In genomic region chr17:39551879-39552278, GRCh38 we compare ENCODE assay signal across 21 cellular contexts. TPM values are rescaled to one million over a fixed set of nuclear protein-coding genes. Genes with fewer than 3 reads are reported as not detected.
A peak's percentile ranks its signal among the peaks of the same experiment; 100 is the strongest.
DNase-seq lines count a peak whose midpoint lies in the region; ATAC-seq, FAIRE-seq and TF ChIP-seq lines count a peak whose summit lies in the region.
"Had no signal": no experiment of that assay in that cellular context is flagged by ENCODE, and none has a peak within 500 bp of the region (broad histone marks: within the 10 kb centered on the region; RNA-seq: fewer than 3 reads in every experiment).

No MANE protein-coding gene starts in this region.

- H3K9me3 ChIP-seq in astrocyte (ENCODE audit: insufficient read depth, low read depth, low read length) (no peaks in the 10 kb centered on the region), tibial artery (no peaks in the 10 kb centered on the region), psoas muscle (no peaks in the 10 kb centered on the region)

- peaks cover 20% of the 10 kb centered on the region for H3K4me1 Mint-ChIP-seq in astrocyte (ENCODE audit: low read depth, unreplicated experiment)

- H3K27ac Mint-ChIP-seq in activated naive CD4-positive, alpha-beta T cell treated with anti-CD3 and anti-CD28 coated beads, Interleukin-2, amount 50 U/mL, for 72 hours: peak overlapping the region; percentile 17 to 61
- no peak overlapping the region for H3K27ac Mint-ChIP-seq in astrocyte (ENCODE audit: unreplicated experiment)
- H3K27ac Mint-ChIP-seq: activated naive CD8-positive, alpha-beta T cell; CD4-positive, alpha-beta T cell had no signal

- peaks cover 15% of the 10 kb centered on the region for H4K20me1 ChIP-seq in astrocyte (ENCODE audit: insufficient read depth, low read length)

- no peaks in the 10 kb centered on the region for H3K27me3 ChIP-seq in astrocyte (ENCODE audit: insufficient read depth, low read length)
- no peaks in the 10 kb centered on the region for H3K27me3 ChIP-seq in tibial artery
- no peaks in the 10 kb centered on the region for H3K27me3 ChIP-seq in psoas muscle (ENCODE audit: insufficient read depth in 3 of 3, low read length in 2 of 3)

- ATAC-seq in activated naive CD4-positive, alpha-beta T cell treated with anti-CD3 and anti-CD28 coated beads, Interleukin-2, amount 50 U/mL, for 72 hours: no peak
- ATAC-seq in GM18498 (IDR thresholded peaks at IDR 0.05; ENCODE audit: unreplicated experiment) (no peak), psoas muscle (no peak)
- ATAC-seq: esophagus mucosa, K562 had no signal

- intact Hi-C loops in tibial artery (cut with DNase I; ENCODE audit: low total_unique reads) (no loop called here), psoas muscle (cut with DNase I) (no loop called here)

- peak overlapping the region; percentile 51 for H3K4me2 ChIP-seq in astrocyte (ENCODE audit: low read length)

- no peak overlapping the region for H3K27ac ChIP-seq in astrocyte (ENCODE audit: low read depth, low read length)
- no peak overlapping the region for H3K27ac ChIP-seq in tibial artery
- H3K27ac ChIP-seq in psoas muscle: no peak overlapping the region
- H3K27ac ChIP-seq: RWPE1 had no signal

- H3K36me3 ChIP-seq in astrocyte (ENCODE audit: insufficient read depth, low read length) (peaks cover 4% of the 10 kb centered on the region), tibial artery (peaks cover 34 to 95% (median 63%) of the 10 kb centered on the region in 3 donors), psoas muscle (ENCODE audit: insufficient read depth in 1 of 2, low read depth in 1 of 2) (peaks cover 3 to 92% of the 10 kb centered on the region in 2 donors)

- H2AFZ ChIP-seq in astrocyte (ENCODE audit: low read depth, low read length): no peak overlapping the region

- H3K4me1 ChIP-seq in astrocyte (ENCODE audit: insufficient read depth, low read length): peaks cover 21% of the 10 kb centered on the region
- peaks cover 0 to 12% (median 0%) of the 10 kb centered on the region in 4 donors for H3K4me1 ChIP-seq in tibial artery
- peaks cover 8% of the 10 kb centered on the region for H3K4me1 ChIP-seq in psoas muscle

- no peaks in the 10 kb centered on the region for H3K36me3 Mint-ChIP-seq in activated naive CD4-positive, alpha-beta T cell treated with anti-CD3 and anti-CD28 coated beads, Interleukin-2, amount 50 U/mL, for 72 hours
- peaks cover 11% of the 10 kb centered on the region for H3K36me3 Mint-ChIP-seq in astrocyte (ENCODE audit: low read depth, unreplicated experiment)

- DNase-seq in activated naive CD4-positive, alpha-beta T cell treated with anti-CD3 and anti-CD28 coated beads, Interleukin-2, amount 50 U/mL, for 72 hours (ENCODE audit: low spot score in 2 of 2): no peak
- DNase-seq in activated naive CD4-positive, alpha-beta T cell treated with Interleukin-2 at 50 U/mL for 16 hours: no peak
- DNase-seq in astrocyte (ENCODE audit: low read depth) (peak; percentile 34), fibroblast of peridontal ligament (ENCODE audit: extremely low read depth) (peak; percentile 33), HuH-7.5 (ENCODE audit: low spot score) (no peak), tibial artery (no peak), psoas muscle (no peak)
- DNase-seq: activated CD4-positive, alpha-beta T cell treated with anti-CD3 and anti-CD28 coated beads, Interleukin-2, amount 50 U/mL, for 4 hours; CD4-positive, alpha-beta T cell; DMS53; glutamatergic neuron; MV-4-11; NCI-H187; NCI-H510A treated with DMSO at 0.1 percent for 48 hours had no signal

- H3K4me3 ChIP-seq in astrocyte (ENCODE audit: insufficient read depth, low read depth, low read length) (no peak overlapping the region), tibial artery (no peak overlapping the region), psoas muscle (no peak overlapping the region)
- H3K4me3 ChIP-seq: K562 had no signal

- no peaks in the 10 kb centered on the region for H3K79me2 ChIP-seq in astrocyte (ENCODE audit: insufficient read depth, low read length)

- FAIRE-seq in astrocyte (lab: Jason Lieb, UNC): no peak
- FAIRE-seq: K562 had no signal

- peak overlapping the region; percentile 10 for H3K9ac ChIP-seq in astrocyte (ENCODE audit: low read length)

- TF ChIP-seq CTCF in astrocyte (IDR thresholded peaks at IDR 0.05; ENCODE audit: insufficient read depth, low read depth, low read length) (no peak), tibial artery (IDR thresholded peaks at IDR 0.05) (no peak), psoas muscle (IDR thresholded peaks at IDR 0.05) (no peak)

- H3K27me3 Mint-ChIP-seq in astrocyte (ENCODE audit: low read depth, unreplicated experiment): peaks cover 9% of the 10 kb centered on the region
- H3K27me3 Mint-ChIP-seq: activated naive CD8-positive, alpha-beta T cell; CD4-positive, alpha-beta T cell had no signal

- no peaks in the 10 kb centered on the region for H3K9me3 Mint-ChIP-seq in activated naive CD4-positive, alpha-beta T cell treated with anti-CD3 and anti-CD28 coated beads, Interleukin-2, amount 50 U/mL, for 72 hours
- no peaks in the 10 kb centered on the region for H3K9me3 Mint-ChIP-seq in astrocyte (ENCODE audit: unreplicated experiment)
- H3K9me3 Mint-ChIP-seq: CD4-positive, alpha-beta T cell had no signal

- H3K4me3 Mint-ChIP-seq in astrocyte (ENCODE audit: unreplicated experiment): no peak overlapping the region
- H3K4me3 Mint-ChIP-seq: activated naive CD8-positive, alpha-beta T cell; CD4-positive, alpha-beta T cell had no signal

- 90 to 96% (median 91%) methylated on average over 1 of the region's 1 CpG for WGBS in psoas muscle, 3 donors

RNA-seq across cellular contexts. Expression of gene NEUROD2, which starts 55.8 kb away (rescaled TPM):
- total RNA-seq in activated naive CD4-positive, alpha-beta T cell treated with anti-CD3 and anti-CD28 coated beads, Interleukin-2, amount 50 U/mL, for 72 hours: not detected
- total RNA-seq in astrocyte: not detected in 2 replicates
- not detected for total RNA-seq in psoas muscle
- under 1 TPM in 1 of 3 donors, not detected in 2; 0.01 TPM for polyA plus RNA-seq in psoas muscle
- total RNA-seq: A673; CD4-positive, alpha-beta T cell; esophagus mucosa; K562; renal cortical epithelial cell had no signal
- polyA plus RNA-seq: K562 had no signal

Comparison
In these comparisons a context has a peak if more than half of its experiments do, and no peak if none do; other contexts are left out.
1. DNase-seq: peak in astrocyte (single experiment) and fibroblast of peridontal ligament (single experiment); none in activated naive CD4-positive, alpha-beta T cell treated with anti-CD3 and anti-CD28 coated beads, Interleukin-2, amount 50 U/mL, for 72 hours (0 of 2), activated naive CD4-positive, alpha-beta T cell treated with Interleukin-2 at 50 U/mL for 16 hours (single experiment), HuH-7.5 (single experiment), tibial artery (0 of 2) and psoas muscle (0 of 2).